In genomic region chr17:40192961-40193360, GRCh38 we compare ENCODE assay signal across 18 cellular contexts.
"Had no signal": no experiment of that assay in that cellular context is flagged by ENCODE, and none has a peak within 500 bp of the region (broad histone marks: within the 10 kb centered on the region; RNA-seq: fewer than 3 reads in every experiment).

No MANE protein-coding gene starts in this region.

- H3K36me3 ChIP-seq: ascending aorta, right atrium auricular region, uterus had no signal

- H2AFZ ChIP-seq: hepatocyte had no signal

- H3K4me1 ChIP-seq: colonic mucosa, uterus had no signal

- H3K9me3 ChIP-seq: ascending aorta, colonic mucosa, left ventricle myocardium inferior, right atrium auricular region, tibial nerve, uterus had no signal

- H3K79me2 ChIP-seq: hepatocyte had no signal

- H3K9me3 Mint-ChIP-seq: activated T-cell treated with anti-CD3 and anti-CD28 coated beads, Interleukin-2, amount 50 U/mL, for 72 hours had no signal

- H3K27me3 ChIP-seq: ascending aorta, colonic mucosa, hepatocyte, right atrium auricular region, tibial nerve, uterus had no signal

- H3K27ac ChIP-seq: ascending aorta, colonic mucosa, hepatocyte, left ventricle myocardium inferior, right atrium auricular region had no signal

- H3K4me2 ChIP-seq: hepatocyte had no signal

- H3K27ac Mint-ChIP-seq: activated CD8-positive, alpha-beta T cell treated with anti-CD3 and anti-CD28 coated beads, Interleukin-2, amount 10 ng/mL, durations not matched to agents 7 days and 5 days; activated T-cell treated with anti-CD3 and anti-CD28 coated beads, Interleukin-2, amount 50 U/mL, for 72 hours; progenitor cell of endocrine pancreas had no signal

- DNase-seq: activated CD4-positive, alpha-beta T cell treated with anti-CD3 and anti-CD28 coated beads for 4 hours; activated CD8-positive, alpha-beta memory T cell treated with anti-CD3 and anti-CD28 coated beads, Interleukin-2, amount 50 U/mL, for 48 hours; activated CD8-positive, alpha-beta T cell treated with anti-CD3 and anti-CD28 coated beads, Interleukin-2, amount 10 ng/mL, durations not matched to agents 7 days and 5 days; activated T-cell treated with anti-CD3 and anti-CD28 coated beads, Interleukin-2, amount 50 U/mL, for 72 hours; colonic mucosa; kidney; left ventricle myocardium inferior; naive thymus-derived CD8-positive, alpha-beta T cell; occipital lobe; stimulated activated CD4-positive, alpha-beta T cell treated with anti-CD3 and anti-CD28 coated beads, Interleukin-2, amount 100 ng/mL, for 48 hours; stimulated activated naive CD4-positive, alpha-beta T cell; T-helper 2 cell; uterus had no signal

- H3K4me3 ChIP-seq: ascending aorta, colonic mucosa, hepatocyte, left ventricle myocardium inferior, right atrium auricular region, tibial nerve, uterus had no signal

- H3K4me3 Mint-ChIP-seq: activated CD8-positive, alpha-beta T cell treated with anti-CD3 and anti-CD28 coated beads, Interleukin-2, amount 10 ng/mL, durations not matched to agents 7 days and 5 days had no signal

- H3K36me3 Mint-ChIP-seq: naive thymus-derived CD8-positive, alpha-beta T cell had no signal

- ATAC-seq: activated CD8-positive, alpha-beta T cell treated with anti-CD3 and anti-CD28 coated beads, Interleukin-2, amount 10 ng/mL, durations not matched to agents 7 days and 5 days; activated T-cell treated with anti-CD3 and anti-CD28 coated beads, Interleukin-2, amount 50 U/mL, for 72 hours; naive thymus-derived CD8-positive, alpha-beta T cell had no signal
